25 cellular contexts compared by ENCODE assay signal in genomic region chr11:18282626-18283025, GRCh38. TPM values are rescaled to one million over a fixed set of nuclear protein-coding genes. Genes with fewer than 3 reads are reported as not detected.
DNase-seq lines count a peak whose midpoint lies in the region; ATAC-seq and TF ChIP-seq lines count a peak whose summit lies in the region.
"Had no signal": no experiment of that assay in that cellular context is flagged by ENCODE, and none has a peak within 500 bp of the region (broad histone marks: within the 10 kb centered on the region; RNA-seq: fewer than 3 reads in every experiment).

No MANE protein-coding gene starts in this region.

- peak; percentile 19 for ATAC-seq in mucosa of descending colon
- no peak for ATAC-seq in GM21723 (IDR thresholded peaks at IDR 0.05; ENCODE audit: unreplicated experiment)
- ATAC-seq: CD8-positive, alpha-beta T cell; GM12878 had no signal

- H3K4me2 ChIP-seq in OCI-LY3 (ENCODE audit: low read length) (peak overlapping the region; percentile 33), smooth muscle cell (no peak overlapping the region)

- peak overlapping the region; percentile 72 for H3K27ac Mint-ChIP-seq in activated CD4-positive, alpha-beta T cell treated with anti-CD3 and anti-CD28 coated beads, Interleukin-2, amount 10 ng/mL, durations not matched to agents 7 days and 5 days
- H3K27ac Mint-ChIP-seq in CD14-positive monocyte: peak overlapping the region in 6 of 7 donors; percentile 0 to 83 (median 65)
- H3K27ac Mint-ChIP-seq: CD8-positive, alpha-beta T cell had no signal

- intact Hi-C loops in CD14-positive monocyte (cut with micrococcal nuclease) (loop anchor here in 1 of 2 donors (5.0 kb wide), 1 partner anchor 40 kb away; no protein-coding TSS in a partner anchor), mucosa of descending colon (cut with DNase I, micrococcal nuclease) (no loop called here)

- H3K4me3 Mint-ChIP-seq in activated CD4-positive, alpha-beta T cell treated with anti-CD3 and anti-CD28 coated beads, Interleukin-2, amount 10 ng/mL, durations not matched to agents 7 days and 5 days: no peak overlapping the region
- H3K4me3 Mint-ChIP-seq in CD14-positive monocyte: no peak overlapping the region
- H3K4me3 Mint-ChIP-seq: CD8-positive, alpha-beta T cell had no signal

- no peaks in the 10 kb centered on the region for H3K27me3 Mint-ChIP-seq in activated CD4-positive, alpha-beta T cell treated with anti-CD3 and anti-CD28 coated beads, Interleukin-2, amount 10 ng/mL, durations not matched to agents 7 days and 5 days
- no peaks in the 10 kb centered on the region for H3K27me3 Mint-ChIP-seq in CD14-positive monocyte (ENCODE audit: low read depth in 3 of 3)

- H3K9me3 ChIP-seq in OCI-LY3 (ENCODE audit: insufficient read depth, low read length): no peaks in the 10 kb centered on the region
- H3K9me3 ChIP-seq in mucosa of descending colon: no peaks in the 10 kb centered on the region
- no peaks in the 10 kb centered on the region for H3K9me3 ChIP-seq in smooth muscle cell (replicated peaks; ENCODE audit: low read depth)

- CTCF ChIA-PET in activated CD4-positive, alpha-beta T cell treated with anti-CD3 and anti-CD28 coated beads, Interleukin-2, amount 10 ng/mL, durations not matched to agents 7 days and 5 days (lab: Charles Lee): interaction anchor here (1.2 kb wide), 1 partner anchor 12 kb away, joined by 3 read pairs; no protein-coding TSS in a partner anchor

- H3K79me2 ChIP-seq in OCI-LY3 (ENCODE audit: low read length) (0 out of 2 replicates have a peak, but pooled peaks cover 7% of the 10 kb centered on the region), smooth muscle cell (ENCODE audit: low read depth) (no peaks in the 10 kb centered on the region)

- peaks cover 56% of the 10 kb centered on the region for H3K36me3 Mint-ChIP-seq in activated CD4-positive, alpha-beta T cell treated with anti-CD3 and anti-CD28 coated beads, Interleukin-2, amount 10 ng/mL, durations not matched to agents 7 days and 5 days (ENCODE audit: low read depth)
- peaks cover 56 to 63% of the 10 kb centered on the region in 2 donors for H3K36me3 Mint-ChIP-seq in CD14-positive monocyte

- POLR2A ChIA-PET in activated CD4-positive, alpha-beta T cell treated with anti-CD3 and anti-CD28 coated beads, Interleukin-2, amount 10 ng/mL, durations not matched to agents 7 days and 5 days (lab: Charles Lee): no interaction called here

- H2AFZ ChIP-seq in OCI-LY3 (ENCODE audit: low read depth, low read length): no peak overlapping the region
- H2AFZ ChIP-seq in smooth muscle cell (ENCODE audit: low read depth): no peak overlapping the region

- no peaks in the 10 kb centered on the region for H3K27me3 ChIP-seq in OCI-LY3 (ENCODE audit: low read depth, low read length)
- H3K27me3 ChIP-seq in smooth muscle cell (ENCODE audit: low read depth): no peaks in the 10 kb centered on the region

- no peaks in the 10 kb centered on the region for H3K9me3 Mint-ChIP-seq in activated CD4-positive, alpha-beta T cell treated with anti-CD3 and anti-CD28 coated beads, Interleukin-2, amount 10 ng/mL, durations not matched to agents 7 days and 5 days
- no peaks in the 10 kb centered on the region for H3K9me3 Mint-ChIP-seq in CD14-positive monocyte
- H3K9me3 Mint-ChIP-seq: CD8-positive, alpha-beta T cell had no signal

- H3K4me1 ChIP-seq in OCI-LY3 (ENCODE audit: low read length) (peaks cover 37% of the 10 kb centered on the region), mucosa of descending colon (ENCODE audit: low read depth) (no peaks in the 10 kb centered on the region), smooth muscle cell (ENCODE audit: low read depth) (no peaks in the 10 kb centered on the region)

- H3F3A ChIP-seq in smooth muscle cell (ENCODE audit: low read depth): no peaks in the 10 kb centered on the region

- no peak for DNase-seq in activated CD4-positive, alpha-beta T cell treated with anti-CD3 and anti-CD28 coated beads, Interleukin-2, amount 10 ng/mL, durations not matched to agents 7 days and 5 days
- no peak for DNase-seq in activated CD4-positive, alpha-beta T cell treated with anti-CD3 and anti-CD28 coated beads for 1 hour
- no peak for DNase-seq in CD14-positive monocyte (ENCODE audit: low spot score)
- DNase-seq in mucosa of descending colon: no peak
- DNase-seq in C1 segment of cervical spinal cord (lab: John Stamatoyannopoulos, UW): no peak
- DNase-seq in smooth muscle cell (lab: John Stamatoyannopoulos, UW; ENCODE audit: unreplicated experiment): no peak
- DNase-seq: 8988T; Calu3; CD8-positive, alpha-beta T cell; DMS53; EL; NCI-H1105; NCI-H2081; NCI-H2171 treated with DMSO at 0.1 percent for 48 hours; NCI-H446 treated with DMSO at 0.1 percent for 48 hours; NCI-H69; NK-92 treated with Interleukin-12 subunit alpha and Interleukin-12 subunit beta, amount 100 ng/mL, for 24 hours; Right ventricle myocardium superior had no signal

- H4K20me1 ChIP-seq in OCI-LY3 (ENCODE audit: insufficient read depth, low read length) (0 out of 2 replicates have a peak, but pooled peaks cover 4% of the 10 kb centered on the region), smooth muscle cell (ENCODE audit: low read depth) (no peaks in the 10 kb centered on the region)

- H3K27ac ChIP-seq in OCI-LY3 (ENCODE audit: low read length): peak overlapping the region; percentile 45
- H3K27ac ChIP-seq in smooth muscle cell (ENCODE audit: low read depth): no peak overlapping the region

- 97% methylated on average over 2 of the region's 2 CpGs for WGBS in smooth muscle cell (ENCODE audit: low lambda C conversion rate)

- H3K4me3 ChIP-seq in OCI-LY3 (ENCODE audit: low read length) (no peak overlapping the region), mucosa of descending colon (no peak overlapping the region), smooth muscle cell (no peak overlapping the region)
- H3K4me3 ChIP-seq: GM12878 had no signal

- H3K4me1 Mint-ChIP-seq in activated CD4-positive, alpha-beta T cell treated with anti-CD3 and anti-CD28 coated beads, Interleukin-2, amount 10 ng/mL, durations not matched to agents 7 days and 5 days: peaks cover 28% of the 10 kb centered on the region
- peaks cover 35% of the 10 kb centered on the region for H3K4me1 Mint-ChIP-seq in CD14-positive monocyte

- H3K9ac ChIP-seq in OCI-LY3 (ENCODE audit: low read length): no peak overlapping the region; the same call in 1 of the 2 replicates
- H3K9ac ChIP-seq in smooth muscle cell (ENCODE audit: low read depth): no peak overlapping the region

- TF ChIP-seq CTCF in CD14-positive monocyte (IDR thresholded peaks at IDR 0.05): no peak
- no peak for TF ChIP-seq CTCF in OCI-LY3 (IDR thresholded peaks at IDR 0.05; ENCODE audit: low read depth, low read length)
- TF ChIP-seq CTCF in mucosa of descending colon (IDR thresholded peaks at IDR 0.05): no peak
- no peak for TF ChIP-seq CTCF in smooth muscle cell (IDR thresholded peaks at IDR 0.05; ENCODE audit: borderline replicate concordance, insufficient read depth, poor library complexity, severe bottlenecking)

- peaks cover 72% of the 10 kb centered on the region for H3K36me3 ChIP-seq in OCI-LY3 (replicated peaks; ENCODE audit: low read depth, low read length)
- peaks cover 8% of the 10 kb centered on the region for H3K36me3 ChIP-seq in mucosa of descending colon (ENCODE audit: low read depth)
- peaks cover 21% of the 10 kb centered on the region for H3K36me3 ChIP-seq in smooth muscle cell (ENCODE audit: low read depth)

RNA-seq across cellular contexts. Expression of gene SAA1, which starts 16.6 kb away (rescaled TPM):
- total RNA-seq in activated CD4-positive, alpha-beta T cell treated with anti-CD3 and anti-CD28 coated beads, Interleukin-2, amount 10 ng/mL, durations not matched to agents 7 days and 5 days: not detected
- polyA plus RNA-seq in CD14-positive monocyte (not detected), smooth muscle cell (1.2 and 1.4 TPM in 2 replicates)
- total RNA-seq in mucosa of descending colon (10 to 100 TPM in 1 of 3 donors, 1 to 10 TPM in 2; 3.9 to 11.3 (median 8.0) TPM), smooth muscle cell (not detected in 2 replicates)
- total RNA-seq: CD8-positive, alpha-beta T cell; H1; OCI-LY7 had no signal
- polyA plus RNA-seq: AG04450 had no signal

RNA-seq across cellular contexts. Expression of gene SAA2, which starts 34.2 kb away (rescaled TPM):
- under 1 TPM in 1 of 2 experiments, not detected in 1; 0.27 TPM for total RNA-seq in activated CD4-positive, alpha-beta T cell treated with anti-CD3 and anti-CD28 coated beads, Interleukin-2, amount 10 ng/mL, durations not matched to agents 7 days and 5 days
- polyA plus RNA-seq in CD14-positive monocyte: not detected
- total RNA-seq in mucosa of descending colon: 1 to 10 TPM; 1.3 to 2.0 (median 1.7) TPM
- not detected in 2 replicates for total RNA-seq in smooth muscle cell
- polyA plus RNA-seq in smooth muscle cell: not detected in 2 replicates
- total RNA-seq: H1, LHCN-M2, OCI-LY7 had no signal
- polyA plus RNA-seq: AG04450, H1 had no signal

RNA-seq across cellular contexts. Expression of gene HPS5, which starts 39.3 kb away (rescaled TPM):
- 10 to 100 TPM; 17.6 TPM for total RNA-seq in activated CD4-positive, alpha-beta T cell treated with anti-CD3 and anti-CD28 coated beads, Interleukin-2, amount 10 ng/mL, durations not matched to agents 7 days and 5 days
- polyA plus RNA-seq in CD14-positive monocyte (10 to 100 TPM; 12.9 to 17.7 TPM), smooth muscle cell (5.5 and 7.4 TPM in 2 replicates)
- total RNA-seq in mucosa of descending colon (10 to 100 TPM in 2 of 3 donors, 1 to 10 TPM in 1; 9.8 to 16.6 (median 14.1) TPM), smooth muscle cell (13.1 and 20.2 TPM in 2 replicates)

RNA-seq across cellular contexts. Expression of gene GTF2H1, which starts 39.7 kb away (rescaled TPM):
- total RNA-seq in activated CD4-positive, alpha-beta T cell treated with anti-CD3 and anti-CD28 coated beads, Interleukin-2, amount 10 ng/mL, durations not matched to agents 7 days and 5 days: 10 to 100 TPM; 50.6 to 57.6 TPM
- polyA plus RNA-seq in CD14-positive monocyte (10 to 100 TPM; 23.0 to 26.2 TPM), smooth muscle cell (22.0 and 28.3 TPM in 2 replicates)
- total RNA-seq in mucosa of descending colon (10 to 100 TPM; 32.8 to 43.3 (median 35.9) TPM), smooth muscle cell (47.2 and 47.8 TPM in 2 replicates)

RNA-seq across cellular contexts. Expression of gene SAA4, which starts 46.0 kb away (rescaled TPM):
- not detected for total RNA-seq in activated CD4-positive, alpha-beta T cell treated with anti-CD3 and anti-CD28 coated beads, Interleukin-2, amount 10 ng/mL, durations not matched to agents 7 days and 5 days
- polyA plus RNA-seq in CD14-positive monocyte (not detected), smooth muscle cell (not detected in 2 replicates)
- total RNA-seq in mucosa of descending colon (not detected), smooth muscle cell (not detected in 2 replicates)
- total RNA-seq: CD8-positive, alpha-beta T cell; GM12878; H1; LHCN-M2; OCI-LY7; Right ventricle myocardium superior had no signal
- polyA plus RNA-seq: AG04450, GM12878, H1 had no signal
